In the genomic region with DNA sequence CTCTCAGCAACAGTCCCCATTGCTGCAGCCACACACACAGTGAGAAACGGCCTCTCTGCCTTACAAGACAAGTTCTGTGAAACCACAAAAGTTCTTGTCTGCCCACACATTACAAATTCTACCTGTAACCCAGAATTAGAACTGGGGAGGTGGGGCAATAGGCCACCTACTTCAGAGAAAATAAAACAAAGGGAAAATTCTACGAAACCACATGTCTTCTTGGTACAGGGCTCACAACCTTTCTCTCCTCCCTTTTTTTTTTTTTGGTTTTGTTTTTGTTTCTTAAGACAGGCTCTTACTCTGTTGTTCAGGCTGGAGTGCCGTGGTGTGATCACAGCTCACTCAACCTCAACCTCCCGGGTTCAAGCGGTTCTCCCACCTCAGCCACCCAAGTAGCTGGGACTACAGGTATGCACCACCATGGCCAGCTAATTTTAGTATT, we compare ENCODE assay signal across 9 cellular contexts. TPM values are rescaled to one million over a fixed set of nuclear protein-coding genes. Genes with fewer than 3 reads are reported as not detected.
DNase-seq lines count a peak whose midpoint lies in the region; ATAC-seq and TF ChIP-seq lines count a peak whose summit lies in the region.
"Had no signal": no experiment of that assay in that cellular context is flagged by ENCODE, and none has a peak within 500 bp of the region (broad histone marks: within the 10 kb centered on the region; RNA-seq: fewer than 3 reads in every experiment).

No MANE protein-coding gene starts in this region.

- peak; percentile 38 for DNase-seq in activated CD4-positive, alpha-beta T cell treated with anti-CD3 and anti-CD28 coated beads, Interleukin-2, amount 50 U/mL, for 4 hours
- peak; percentile 8 to 22 for DNase-seq in stimulated activated CD4-positive, alpha-beta T cell treated with anti-CD3 and anti-CD28 coated beads, Interleukin-15, amount 100 ng/mL, for 48 hours (ENCODE audit: low read depth in 2 of 2)
- DNase-seq in psoas muscle = no peak
- no peak for DNase-seq in amygdala (lab: John Stamatoyannopoulos, UW)
- no peak for DNase-seq in Ammon's horn (ENCODE audit: low spot score)
- DNase-seq in caudate nucleus (lab: John Stamatoyannopoulos, UW) = no peak
- DNase-seq: hypothalamus had no signal

- H3K27ac ChIP-seq in psoas muscle (no peak overlapping the region), caudate nucleus (ENCODE audit: low read depth, low read length) (no peak overlapping the region)

- TF ChIP-seq CTCF in psoas muscle (IDR thresholded peaks at IDR 0.05) = no peak

- 73 to 82% (median 75%) methylated on average over 5 of the region's 5 CpGs for WGBS in psoas muscle, 3 donors

- H3K9me3 ChIP-seq in psoas muscle = no peaks in the 10 kb centered on the region

- ATAC-seq in GM18909 (IDR thresholded peaks at IDR 0.05; ENCODE audit: poor library complexity, unreplicated experiment) (peak; percentile 96), HG02938 (IDR thresholded peaks at IDR 0.05; ENCODE audit: unreplicated experiment) (peak; percentile 87), psoas muscle (no peak)

- no peaks in the 10 kb centered on the region for H3K36me3 ChIP-seq in psoas muscle (ENCODE audit: insufficient read depth in 1 of 2, low read depth in 1 of 2)

- no peaks in the 10 kb centered on the region for H3K27me3 ChIP-seq in psoas muscle (ENCODE audit: insufficient read depth in 3 of 3, low read length in 2 of 3)

- H3K4me1 ChIP-seq in psoas muscle = no peaks in the 10 kb centered on the region

- H3K4me3 ChIP-seq in psoas muscle = no peak overlapping the region

- intact Hi-C loops in psoas muscle (cut with DNase I) = no loop called here

RNA-seq across cellular contexts. Expression of a gene that starts 30.2 kb away (rescaled TPM):
- total RNA-seq in psoas muscle = under 1 TPM in 1 of 4 donors, not detected in 3; 0.20 TPM
- polyA plus RNA-seq in psoas muscle = under 1 TPM in 2 of 3 donors, not detected in 1; 0.01 to 0.03 TPM

Comparison
In these comparisons a context has a peak if more than half of its experiments do, and no peak if none do; other contexts are left out.
1. ATAC-seq: peak in GM18909 (single experiment) and HG02938 (single experiment); none in psoas muscle (0 of 4).
2. DNase-seq: peak in activated CD4-positive, alpha-beta T cell treated with anti-CD3 and anti-CD28 coated beads, Interleukin-2, amount 50 U/mL, for 4 hours (2 of 2) and stimulated activated CD4-positive, alpha-beta T cell treated with anti-CD3 and anti-CD28 coated beads, Interleukin-15, amount 100 ng/mL, for 48 hours (2 of 2); none in psoas muscle (0 of 2), amygdala (0 of 56), Ammon's horn (single experiment) and caudate nucleus (0 of 61).